ENCODE assay signal across 2 cellular contexts in the genomic region with DNA sequence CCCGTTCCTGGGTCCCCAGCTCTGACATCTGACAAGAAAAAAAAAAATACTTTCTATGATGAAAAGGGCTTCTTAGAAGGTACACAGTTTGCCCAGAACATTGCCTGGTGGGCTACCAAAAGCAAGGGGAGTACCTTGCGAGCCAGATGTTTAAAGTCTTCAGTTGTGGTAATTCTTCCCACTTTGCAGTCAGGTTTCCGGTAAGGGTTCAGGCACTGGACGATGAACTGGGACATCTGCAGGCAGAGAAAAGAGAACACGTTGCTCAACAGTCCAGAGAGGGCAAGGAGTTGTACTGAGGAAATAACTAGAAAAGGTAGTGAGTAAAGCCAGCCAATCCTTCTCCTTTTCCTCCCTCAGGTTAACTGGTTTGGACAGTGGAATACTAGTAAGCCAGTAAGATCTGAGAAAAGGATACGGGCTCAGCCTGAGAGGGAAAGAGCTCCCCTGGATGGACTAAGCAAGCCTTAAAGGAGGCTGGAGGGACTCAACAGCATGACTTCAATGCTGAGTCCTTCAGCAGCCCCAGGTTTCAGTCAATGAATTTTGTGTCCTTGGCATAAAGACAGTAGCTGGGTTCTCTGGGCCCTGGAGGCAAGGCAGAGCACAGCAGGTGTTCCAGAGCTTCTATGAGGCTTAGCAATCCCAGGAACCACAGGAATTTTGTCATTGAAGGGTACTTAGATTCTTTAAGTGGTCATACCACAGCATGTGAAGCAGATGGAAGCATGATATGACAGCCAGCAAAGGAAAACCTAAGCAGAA.
TF ChIP-seq lines count a peak whose summit lies in the region.

No MANE protein-coding gene starts in this region.

TF ChIP-seq in GM23338, 12 proteins besides CTCF, POLR2A, EP300 and RAD21:
- TF ChIP-seq ZNF462 (CRISPR knock-in tag; IDR thresholded peaks at IDR 0.05), result no peak
- TF ChIP-seq ZNF114 (CRISPR knock-in tag; IDR thresholded peaks at IDR 0.05), result no peak
- TF ChIP-seq, protein P1, sequence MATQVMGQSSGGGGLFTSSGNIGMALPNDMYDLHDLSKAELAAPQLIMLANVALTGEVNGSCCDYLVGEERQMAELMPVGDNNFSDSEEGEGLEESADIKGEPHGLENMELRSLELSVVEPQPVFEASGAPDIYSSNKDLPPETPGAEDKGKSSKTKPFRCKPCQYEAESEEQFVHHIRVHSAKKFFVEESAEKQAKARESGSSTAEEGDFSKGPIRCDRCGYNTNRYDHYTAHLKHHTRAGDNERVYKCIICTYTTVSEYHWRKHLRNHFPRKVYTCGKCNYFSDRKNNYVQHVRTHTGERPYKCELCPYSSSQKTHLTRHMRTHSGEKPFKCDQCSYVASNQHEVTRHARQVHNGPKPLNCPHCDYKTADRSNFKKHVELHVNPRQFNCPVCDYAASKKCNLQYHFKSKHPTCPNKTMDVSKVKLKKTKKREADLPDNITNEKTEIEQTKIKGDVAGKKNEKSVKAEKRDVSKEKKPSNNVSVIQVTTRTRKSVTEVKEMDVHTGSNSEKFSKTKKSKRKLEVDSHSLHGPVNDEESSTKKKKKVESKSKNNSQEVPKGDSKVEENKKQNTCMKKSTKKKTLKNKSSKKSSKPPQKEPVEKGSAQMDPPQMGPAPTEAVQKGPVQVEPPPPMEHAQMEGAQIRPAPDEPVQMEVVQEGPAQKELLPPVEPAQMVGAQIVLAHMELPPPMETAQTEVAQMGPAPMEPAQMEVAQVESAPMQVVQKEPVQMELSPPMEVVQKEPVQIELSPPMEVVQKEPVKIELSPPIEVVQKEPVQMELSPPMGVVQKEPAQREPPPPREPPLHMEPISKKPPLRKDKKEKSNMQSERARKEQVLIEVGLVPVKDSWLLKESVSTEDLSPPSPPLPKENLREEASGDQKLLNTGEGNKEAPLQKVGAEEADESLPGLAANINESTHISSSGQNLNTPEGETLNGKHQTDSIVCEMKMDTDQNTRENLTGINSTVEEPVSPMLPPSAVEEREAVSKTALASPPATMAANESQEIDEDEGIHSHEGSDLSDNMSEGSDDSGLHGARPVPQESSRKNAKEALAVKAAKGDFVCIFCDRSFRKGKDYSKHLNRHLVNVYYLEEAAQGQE (IDR thresholded peaks at IDR 0.05; ENCODE audit: unreplicated experiment), result no peak
- no peak for TF ChIP-seq STAT1 (IDR thresholded peaks at IDR 0.05; ENCODE audit: unreplicated experiment)
- no peak for TF ChIP-seq NANOG (IDR thresholded peaks at IDR 0.05; ENCODE audit: borderline replicate concordance)

TF ChIP-seq in HepG2, 621 proteins besides CTCF, POLR2A, EP300 and RAD21:
- no peak for TF ChIP-seq THAP7 (CRISPR knock-in tag; IDR thresholded peaks at IDR 0.05)
- no peak for TF ChIP-seq XBP1 (CRISPR knock-in tag; IDR thresholded peaks at IDR 0.05)
- 0 out of 2 replicates have a peak, but pooled peaks have one; percentile 35 for TF ChIP-seq ZNF703 (CRISPR knock-in tag; IDR thresholded peaks at IDR 0.05; ENCODE audit: borderline replicate concordance)
- TF ChIP-seq ZNF136 (CRISPR knock-in tag; IDR thresholded peaks at IDR 0.05; ENCODE audit: low read depth), result no peak
TF ChIP-seq in HepG2: peak in this region for 1.
